Comparison of ENCODE assay signal across 25 cellular contexts in the genomic region with DNA sequence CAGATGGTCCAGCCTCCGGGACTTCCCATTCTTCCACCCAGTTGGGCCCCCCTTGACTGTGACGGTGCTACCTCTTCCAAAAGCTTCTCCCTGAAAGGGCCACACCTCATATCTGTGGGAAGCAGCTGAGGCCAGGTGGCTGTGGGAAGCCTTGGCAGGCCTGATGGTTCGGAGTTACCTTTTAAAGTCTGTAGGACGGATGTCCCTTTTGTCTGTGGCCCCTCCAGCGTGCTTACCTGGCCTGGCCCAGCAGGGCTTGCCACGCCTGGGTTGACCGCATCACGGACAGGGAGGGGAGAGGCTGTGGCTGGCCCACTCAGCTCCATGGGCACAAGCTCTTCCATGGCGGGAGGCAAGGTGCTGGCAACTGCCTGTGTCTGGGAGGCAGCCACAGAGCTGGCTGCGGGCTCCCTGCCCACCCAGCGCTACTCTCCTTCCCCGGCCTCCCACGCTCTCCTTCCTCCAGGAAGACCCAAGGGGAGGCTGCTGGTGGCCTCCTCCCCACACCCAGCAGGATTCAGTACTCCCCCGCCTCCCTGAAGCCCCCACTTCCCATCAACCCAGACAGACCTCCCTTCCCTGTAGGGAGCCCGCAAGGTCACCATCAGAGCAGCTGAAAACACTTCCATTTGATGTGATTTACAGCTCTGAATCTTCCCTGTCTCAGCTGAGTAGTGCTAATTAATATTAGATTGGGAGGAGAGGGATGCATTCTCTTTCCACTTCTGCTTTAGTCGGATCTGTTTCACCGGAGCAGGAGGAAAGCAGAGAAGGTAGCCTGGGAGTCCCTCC. TPM values are rescaled to one million over a fixed set of nuclear protein-coding genes. Genes with fewer than 3 reads are reported as not detected.
DNase-seq lines count a peak whose midpoint lies in the region; TF ChIP-seq lines count a peak whose summit lies in the region.
"Had no signal": no experiment of that assay in that cellular context is flagged by ENCODE, and none has a peak within 500 bp of the region (broad histone marks: within the 10 kb centered on the region; RNA-seq: fewer than 3 reads in every experiment).

No MANE protein-coding gene starts in this region.

- no peaks in the 10 kb centered on the region for H3K27me3 Mint-ChIP-seq in activated T-cell treated with anti-CD3 and anti-CD28 coated beads, Interleukin-2, amount 50 U/mL, for 24 hours
- peaks cover 56% of the 10 kb centered on the region for H3K27me3 Mint-ChIP-seq in brain
- peaks cover 18% of the 10 kb centered on the region for H3K27me3 Mint-ChIP-seq in nephron (ENCODE audit: low read depth)
- no peaks in the 10 kb centered on the region for H3K27me3 Mint-ChIP-seq in activated CD4-positive, alpha-beta memory T cell treated with anti-CD3 and anti-CD28 coated beads, Interleukin-2, amount 10 ng/mL, durations not matched to agents 7 days and 5 days
- H3K27me3 Mint-ChIP-seq: CD4-positive, CD25-positive, alpha-beta regulatory T cell had no signal

- H3K27ac ChIP-seq in suprapubic skin (peak overlapping the region; percentile 44), smooth muscle cell (ENCODE audit: low read depth) (no peak overlapping the region)
- H3K27ac ChIP-seq: GM23248, Peyer's patch had no signal

- H3F3A ChIP-seq in smooth muscle cell (ENCODE audit: low read depth), result no peaks in the 10 kb centered on the region

- no peaks in the 10 kb centered on the region for H4K20me1 ChIP-seq in smooth muscle cell (ENCODE audit: low read depth)

- no peaks in the 10 kb centered on the region for H3K79me2 ChIP-seq in smooth muscle cell (ENCODE audit: low read depth)

- TF ChIP-seq POLR2A in suprapubic skin (IDR thresholded peaks at IDR 0.05), result no peak

- WGBS in suprapubic skin, result 87% methylated on average over 12 of the region's 17 CpGs
- WGBS in smooth muscle cell (ENCODE audit: low lambda C conversion rate), result 93% methylated on average over 13 of the region's 17 CpGs

- H3K36me3 ChIP-seq in suprapubic skin, result no peaks in the 10 kb centered on the region
- no peaks in the 10 kb centered on the region for H3K36me3 ChIP-seq in H7 (replicated peaks; ENCODE audit: control insufficient read depth, insufficient read depth, low read length)
- H3K36me3 ChIP-seq in smooth muscle cell (ENCODE audit: low read depth), result no peaks in the 10 kb centered on the region
- H3K36me3 ChIP-seq: Peyer's patch had no signal

- no peak overlapping the region for H3K4me3 Mint-ChIP-seq in activated T-cell treated with anti-CD3 and anti-CD28 coated beads, Interleukin-2, amount 50 U/mL, for 24 hours
- H3K4me3 Mint-ChIP-seq in brain, result peak overlapping the region in 1 of 5 experiments; percentile 28
- no peak overlapping the region for H3K4me3 Mint-ChIP-seq in nephron
- no peak overlapping the region for H3K4me3 Mint-ChIP-seq in activated CD4-positive, alpha-beta memory T cell treated with anti-CD3 and anti-CD28 coated beads, Interleukin-2, amount 10 ng/mL, durations not matched to agents 7 days and 5 days
- H3K4me3 Mint-ChIP-seq: B cell had no signal

- TF ChIP-seq CTCF in brain (conservative IDR thresholded peaks at IDR 0.05) (no peak), nephron (IDR thresholded peaks at IDR 0.05; ENCODE audit: unreplicated experiment in 3 of 3) (no peak), suprapubic skin (IDR thresholded peaks at IDR 0.05) (no peak), smooth muscle cell (IDR thresholded peaks at IDR 0.05; ENCODE audit: borderline replicate concordance, insufficient read depth, poor library complexity, severe bottlenecking) (no peak)

- H3K9ac ChIP-seq in smooth muscle cell (ENCODE audit: low read depth), result no peak overlapping the region
- H3K9ac ChIP-seq: GM23248 had no signal

- H3K4me1 ChIP-seq in suprapubic skin (peaks cover 19% of the 10 kb centered on the region), smooth muscle cell (ENCODE audit: low read depth) (peaks cover 12% of the 10 kb centered on the region)
- H3K4me1 ChIP-seq: Caco-2 had no signal

- H3K4me2 ChIP-seq in smooth muscle cell, result no peak overlapping the region

- no peaks in the 10 kb centered on the region for H3K9me3 Mint-ChIP-seq in activated T-cell treated with anti-CD3 and anti-CD28 coated beads, Interleukin-2, amount 50 U/mL, for 24 hours
- no peaks in the 10 kb centered on the region for H3K9me3 Mint-ChIP-seq in brain
- no peaks in the 10 kb centered on the region for H3K9me3 Mint-ChIP-seq in nephron
- no peaks in the 10 kb centered on the region for H3K9me3 Mint-ChIP-seq in activated CD4-positive, alpha-beta memory T cell treated with anti-CD3 and anti-CD28 coated beads, Interleukin-2, amount 10 ng/mL, durations not matched to agents 7 days and 5 days

- H3K4me3 ChIP-seq in suprapubic skin, result no peak overlapping the region
- no peak overlapping the region for H3K4me3 ChIP-seq in H7 (ENCODE audit: insufficient read depth, low read depth, low read length)
- H3K4me3 ChIP-seq in smooth muscle cell, result no peak overlapping the region
- H3K4me3 ChIP-seq: GM23248, Peyer's patch had no signal

- CTCF ChIA-PET in activated CD4-positive, alpha-beta memory T cell treated with anti-CD3 and anti-CD28 coated beads, Interleukin-2, amount 10 ng/mL, durations not matched to agents 7 days and 5 days (lab: Charles Lee), result no interaction called here

- H3K27ac Mint-ChIP-seq in activated T-cell treated with anti-CD3 and anti-CD28 coated beads, Interleukin-2, amount 50 U/mL, for 24 hours, result peak overlapping the region; percentile 4
- H3K27ac Mint-ChIP-seq in brain, result peak overlapping the region in 4 of 5 experiments; percentile 24 to 90 (median 64)
- peak overlapping the region; percentile 92 to 95 (median 94) for H3K27ac Mint-ChIP-seq in nephron
- H3K27ac Mint-ChIP-seq in activated CD4-positive, alpha-beta memory T cell treated with anti-CD3 and anti-CD28 coated beads, Interleukin-2, amount 10 ng/mL, durations not matched to agents 7 days and 5 days, result no peak overlapping the region
- H3K27ac Mint-ChIP-seq: B cell had no signal

- H3K27me3 ChIP-seq in suprapubic skin (peaks cover 10% of the 10 kb centered on the region), H7 (ENCODE audit: control insufficient read depth, insufficient read depth, low read length) (no peaks in the 10 kb centered on the region; the same call in 1 of the 2 replicates), smooth muscle cell (ENCODE audit: low read depth) (no peaks in the 10 kb centered on the region)
- H3K27me3 ChIP-seq: Peyer's patch had no signal

- H3K9me3 ChIP-seq in suprapubic skin (no peaks in the 10 kb centered on the region), smooth muscle cell (replicated peaks; ENCODE audit: low read depth) (no peaks in the 10 kb centered on the region)
- H3K9me3 ChIP-seq: Caco-2, Peyer's patch had no signal

- POLR2A ChIA-PET in activated CD4-positive, alpha-beta memory T cell treated with anti-CD3 and anti-CD28 coated beads, Interleukin-2, amount 10 ng/mL, durations not matched to agents 7 days and 5 days (lab: Charles Lee), result no interaction called here

- DNase-seq in activated T-cell treated with anti-CD3 and anti-CD28 coated beads, Interleukin-2, amount 50 U/mL, for 24 hours, result no peak
- DNase-seq in activated T-cell treated with anti-CD3 and anti-CD28 coated beads, Interleukin-2, amount 50 U/mL, for 48 hours, result no peak
- no peak for DNase-seq in suprapubic skin (ENCODE audit: low spot score in 2 of 2)
- DNase-seq in H7, result no peak
- no peak for DNase-seq in activated CD4-positive, alpha-beta memory T cell treated with anti-CD3 and anti-CD28 coated beads, Interleukin-2, amount 10 ng/mL, durations not matched to agents 7 days and 5 days
- no peak for DNase-seq in smooth muscle cell (lab: John Stamatoyannopoulos, UW; ENCODE audit: unreplicated experiment)
- DNase-seq: 8988T; Caco-2; CD4-positive, CD25-positive, alpha-beta regulatory T cell; DMS153; GDM1; GM23248; MM.1S; NCI-H1092 treated with DMSO at 0.1 percent for 48 hours; NCI-H2029 treated with DMSO at 0.1 percent for 48 hours; NCI-H446; NCI-H526 treated with DMSO at 0.1 percent for 48 hours; NK-92 treated with Interleukin-12 subunit alpha and Interleukin-12 subunit beta, amount 100 ng/mL, for 24 hours had no signal

- H3K36me3 Mint-ChIP-seq in activated T-cell treated with anti-CD3 and anti-CD28 coated beads, Interleukin-2, amount 50 U/mL, for 24 hours (ENCODE audit: low read depth), result no peaks in the 10 kb centered on the region
- H3K36me3 Mint-ChIP-seq in brain, result no peaks in the 10 kb centered on the region
- no peaks in the 10 kb centered on the region for H3K36me3 Mint-ChIP-seq in nephron (ENCODE audit: low read depth)
- H3K36me3 Mint-ChIP-seq in activated CD4-positive, alpha-beta memory T cell treated with anti-CD3 and anti-CD28 coated beads, Interleukin-2, amount 10 ng/mL, durations not matched to agents 7 days and 5 days (ENCODE audit: low read depth), result no peaks in the 10 kb centered on the region
- H3K36me3 Mint-ChIP-seq: CD4-positive, CD25-positive, alpha-beta regulatory T cell had no signal

- H3K4me1 Mint-ChIP-seq in activated T-cell treated with anti-CD3 and anti-CD28 coated beads, Interleukin-2, amount 50 U/mL, for 24 hours (ENCODE audit: low read depth), result peaks cover 35% of the 10 kb centered on the region
- H3K4me1 Mint-ChIP-seq in brain, result peaks cover 48% of the 10 kb centered on the region
- H3K4me1 Mint-ChIP-seq in nephron, result peaks cover 56% of the 10 kb centered on the region
- peaks cover 12% of the 10 kb centered on the region for H3K4me1 Mint-ChIP-seq in activated CD4-positive, alpha-beta memory T cell treated with anti-CD3 and anti-CD28 coated beads, Interleukin-2, amount 10 ng/mL, durations not matched to agents 7 days and 5 days

- no peak overlapping the region for H2AFZ ChIP-seq in smooth muscle cell (ENCODE audit: low read depth)
- H2AFZ ChIP-seq: GM23248 had no signal

- TF ChIP-seq EP300 in suprapubic skin (IDR thresholded peaks at IDR 0.05), result no peak

RNA-seq across cellular contexts. Expression of a gene that starts 52.7 kb away (rescaled TPM):
- polyA plus RNA-seq in brain (ENCODE audit: insufficient read depth, low read depth, low replicate concordance) (not detected), smooth muscle cell (not detected in 2 replicates)
- total RNA-seq in suprapubic skin (1 to 10 TPM; 1.5 to 4.3 (median 2.2) TPM), smooth muscle cell (0.09 TPM in 2 replicates)
- total RNA-seq in H7 (2014; rRNA removed; shearing (Covaris generic)), result 0.03 and 0.11 TPM in 2 replicates
- not detected for total RNA-seq in activated CD4-positive, alpha-beta memory T cell treated with anti-CD3 and anti-CD28 coated beads, Interleukin-2, amount 10 ng/mL, durations not matched to agents 7 days and 5 days
- total RNA-seq: B cell, Daoy, GM23248, LHCN-M2 had no signal
- polyA plus RNA-seq: AG04450, GM23248 had no signal
